In genomic region chr12:123142518-123142840, GRCh38 we compare ENCODE assay signal across 2 cellular contexts.
TF ChIP-seq lines count a peak whose summit lies in the region.

No MANE protein-coding gene starts in this region.

TF ChIP-seq in SK-N-SH, 30 proteins besides CTCF, POLR2A, EP300 and RAD21 (continued from another document):
- TF ChIP-seq USF2 (IDR thresholded peaks at IDR 0.05; ENCODE audit: borderline replicate concordance, low read depth, low read length) (no peak), TEAD4 (IDR thresholded peaks at IDR 0.05; ENCODE audit: borderline replicate concordance, insufficient read depth) (no peak), CHD2 (IDR thresholded peaks at IDR 0.05; ENCODE audit: low read length, partially characterized antibody) (no peak), TAF1 (IDR thresholded peaks at IDR 0.05; ENCODE audit: borderline replicate concordance, low read depth, low read length) (no peak)

TF ChIP-seq in SK-N-SH treated with all-trans-retinoic acid at 6 μM for 48 hours, 23 proteins besides CTCF, POLR2A, EP300 and RAD21 (continued from another document):
- no peak for TF ChIP-seq BACH2 (CRISPR knock-in tag; IDR thresholded peaks at IDR 0.05; ENCODE audit: borderline replicate concordance)
- no peak for TF ChIP-seq TOX (CRISPR knock-in tag; IDR thresholded peaks at IDR 0.05; ENCODE audit: borderline replicate concordance)
